Comparison of ENCODE assay signal across 13 cellular contexts in genomic region chr1:110188116-110188618, GRCh38. TPM values are rescaled to one million over a fixed set of nuclear protein-coding genes. Genes with fewer than 3 reads are reported as not detected.
A peak's percentile ranks its signal among the peaks of the same experiment; 100 is the strongest.
DNase-seq lines count a peak whose midpoint lies in the region; ATAC-seq, FAIRE-seq and TF ChIP-seq lines count a peak whose summit lies in the region.
"Had no signal": no experiment of that assay in that cellular context is flagged by ENCODE, and none has a peak within 500 bp of the region (broad histone marks: within the 10 kb centered on the region; RNA-seq: fewer than 3 reads in every experiment).

No MANE protein-coding gene starts in this region.

- DNase-seq in H54 (ENCODE audit: insufficient read length, low spot score): peak; percentile 61
- no peak for DNase-seq in RWPE2 (ENCODE audit: low spot score)
- peak; percentile 69 for DNase-seq in fibroblast of villous mesenchyme (ENCODE audit: low read depth)
- peak; percentile 20 for DNase-seq in skeletal muscle cell (ENCODE audit: low read depth)
- no peak for DNase-seq in activated T-cell treated with anti-CD3 and anti-CD28 coated beads, Interleukin-2, amount 50 U/mL, for 24 hours
- DNase-seq in ACHN: no peak
- DNase-seq in mesenteric fat pad (ENCODE audit: low spot score): no peak
- DNase-seq: activated naive CD4-positive, alpha-beta T cell treated with Interleukin-2 at 50 U/mL for 16 hours; DMS79 treated with DMSO at 0.1 percent for 48 hours; effector CD4-positive, alpha-beta T cell had no signal

- no peak overlapping the region for H3K4me3 Mint-ChIP-seq in activated T-cell treated with anti-CD3 and anti-CD28 coated beads, Interleukin-2, amount 50 U/mL, for 24 hours
- H3K4me3 Mint-ChIP-seq: GM23338 had no signal

- H3K27ac ChIP-seq in RWPE2 (ENCODE audit: poor library complexity, severe bottlenecking): peak overlapping the region; percentile 5
- H3K27ac ChIP-seq: neutrophil had no signal

- H3K36me3 ChIP-seq in RWPE2 (ENCODE audit: low read depth): no peaks in the 10 kb centered on the region
- H3K36me3 ChIP-seq: neutrophil had no signal

- H3K9me3 Mint-ChIP-seq in activated T-cell treated with anti-CD3 and anti-CD28 coated beads, Interleukin-2, amount 50 U/mL, for 24 hours: no peaks in the 10 kb centered on the region
- H3K9me3 Mint-ChIP-seq: GM23338 had no signal

- no peak for TF ChIP-seq POLR2A in H54 (IDR thresholded peaks at IDR 0.05; ENCODE audit: low read depth, low read length)

- TF ChIP-seq CTCF in RWPE2 (IDR thresholded peaks at IDR 0.05; ENCODE audit: poor library complexity, severe bottlenecking) (no peak), fibroblast of villous mesenchyme (IDR thresholded peaks at IDR 0.05; ENCODE audit: insufficient read depth, low read depth, low read length) (no peak)

- ATAC-seq in RWPE2 (ENCODE audit: low read depth): peak; percentile 78
- ATAC-seq in GM21723 (IDR thresholded peaks at IDR 0.05; ENCODE audit: unreplicated experiment): no peak

- no peak overlapping the region for H3K27ac Mint-ChIP-seq in activated T-cell treated with anti-CD3 and anti-CD28 coated beads, Interleukin-2, amount 50 U/mL, for 24 hours
- H3K27ac Mint-ChIP-seq: GM23338 had no signal

- no peaks in the 10 kb centered on the region for H3K9me3 ChIP-seq in RWPE2 (ENCODE audit: severe bottlenecking)
- H3K9me3 ChIP-seq: neutrophil had no signal

- no peak overlapping the region for H3K4me3 ChIP-seq in RWPE2 (ENCODE audit: severe bottlenecking)
- H3K4me3 ChIP-seq in fibroblast of villous mesenchyme (ENCODE audit: low read depth, low read length): no peak overlapping the region
- no peak overlapping the region for H3K4me3 ChIP-seq in skeletal muscle cell (ENCODE audit: low read depth, low read length)
- H3K4me3 ChIP-seq: GM23338 had no signal

- in situ Hi-C loops in ACHN (cut with HindIII; ENCODE audit: low pct_ligation_motif_present, low pct_unique_long_range_greater_than_20kb, low sequenced_read_pairs): no loop called here

- no peaks in the 10 kb centered on the region for H3K27me3 ChIP-seq in RWPE2 (ENCODE audit: insufficient read depth, poor library complexity, severe bottlenecking)

- peaks cover 13% of the 10 kb centered on the region for H3K4me1 ChIP-seq in RWPE2 (ENCODE audit: insufficient read depth, poor library complexity, severe bottlenecking)

- peaks cover 9% of the 10 kb centered on the region for H3K27me3 Mint-ChIP-seq in activated T-cell treated with anti-CD3 and anti-CD28 coated beads, Interleukin-2, amount 50 U/mL, for 24 hours

- no peaks in the 10 kb centered on the region for H3K36me3 Mint-ChIP-seq in activated T-cell treated with anti-CD3 and anti-CD28 coated beads, Interleukin-2, amount 50 U/mL, for 24 hours (ENCODE audit: low read depth)

- no peak for FAIRE-seq in H54 (lab: Jason Lieb, UNC)

- H3K4me1 Mint-ChIP-seq in activated T-cell treated with anti-CD3 and anti-CD28 coated beads, Interleukin-2, amount 50 U/mL, for 24 hours (ENCODE audit: low read depth): peaks cover 8% of the 10 kb centered on the region

RNA-seq across cellular contexts. Expression of gene KCNC4, which starts 21.9 kb away (rescaled TPM):
- total RNA-seq in fibroblast of villous mesenchyme (0.64 and 1.7 TPM in 2 replicates), mesenteric fat pad (12.8 TPM)

RNA-seq across cellular contexts. Expression of gene SLC6A17, which starts 37.9 kb away (rescaled TPM):
- total RNA-seq in fibroblast of villous mesenchyme (under 0.01 TPM in 2 replicates), mesenteric fat pad (not detected)

Comparison
In these comparisons a context has a peak if more than half of its experiments do, and no peak if none do; other contexts are left out.
1. DNase-seq: peak in H54 (single experiment), fibroblast of villous mesenchyme (single experiment) and skeletal muscle cell (single experiment); none in RWPE2 (single experiment), activated T-cell treated with anti-CD3 and anti-CD28 coated beads, Interleukin-2, amount 50 U/mL, for 24 hours (single experiment), ACHN (single experiment) and mesenteric fat pad (single experiment).